1 cellular context compared by ENCODE assay signal in the genomic region with DNA sequence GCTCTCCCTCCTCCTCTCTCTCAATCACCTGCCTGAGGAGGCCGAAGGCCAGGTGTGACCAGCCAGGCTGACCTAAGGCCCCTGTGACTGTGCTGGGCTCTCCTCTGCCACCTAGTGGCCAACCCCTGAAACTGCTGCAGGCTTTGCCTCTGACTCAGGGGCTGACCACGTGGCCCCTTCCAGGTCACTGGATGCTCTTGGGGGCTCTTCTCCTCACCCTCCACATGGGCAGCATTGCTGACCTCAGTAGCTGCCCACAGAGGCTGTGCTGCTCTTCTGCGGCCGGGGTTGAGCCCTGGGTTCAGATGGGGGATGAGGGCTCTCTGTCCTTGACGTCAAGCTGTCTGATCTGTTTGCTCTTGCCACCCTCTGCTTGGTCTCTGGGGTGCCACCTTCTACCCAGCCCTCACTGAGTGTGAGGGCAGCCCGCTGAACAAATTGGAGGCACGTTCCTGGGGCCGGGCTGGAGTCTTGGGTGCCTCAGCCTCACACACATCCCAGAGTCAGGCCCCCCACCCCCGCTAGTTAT.
TF ChIP-seq lines count a peak whose summit lies in the region.

No MANE protein-coding gene starts in this region.

TF ChIP-seq in GM23338, 12 proteins besides CTCF, POLR2A, EP300 and RAD21 (continued from another document):
- TF ChIP-seq, protein P1, sequence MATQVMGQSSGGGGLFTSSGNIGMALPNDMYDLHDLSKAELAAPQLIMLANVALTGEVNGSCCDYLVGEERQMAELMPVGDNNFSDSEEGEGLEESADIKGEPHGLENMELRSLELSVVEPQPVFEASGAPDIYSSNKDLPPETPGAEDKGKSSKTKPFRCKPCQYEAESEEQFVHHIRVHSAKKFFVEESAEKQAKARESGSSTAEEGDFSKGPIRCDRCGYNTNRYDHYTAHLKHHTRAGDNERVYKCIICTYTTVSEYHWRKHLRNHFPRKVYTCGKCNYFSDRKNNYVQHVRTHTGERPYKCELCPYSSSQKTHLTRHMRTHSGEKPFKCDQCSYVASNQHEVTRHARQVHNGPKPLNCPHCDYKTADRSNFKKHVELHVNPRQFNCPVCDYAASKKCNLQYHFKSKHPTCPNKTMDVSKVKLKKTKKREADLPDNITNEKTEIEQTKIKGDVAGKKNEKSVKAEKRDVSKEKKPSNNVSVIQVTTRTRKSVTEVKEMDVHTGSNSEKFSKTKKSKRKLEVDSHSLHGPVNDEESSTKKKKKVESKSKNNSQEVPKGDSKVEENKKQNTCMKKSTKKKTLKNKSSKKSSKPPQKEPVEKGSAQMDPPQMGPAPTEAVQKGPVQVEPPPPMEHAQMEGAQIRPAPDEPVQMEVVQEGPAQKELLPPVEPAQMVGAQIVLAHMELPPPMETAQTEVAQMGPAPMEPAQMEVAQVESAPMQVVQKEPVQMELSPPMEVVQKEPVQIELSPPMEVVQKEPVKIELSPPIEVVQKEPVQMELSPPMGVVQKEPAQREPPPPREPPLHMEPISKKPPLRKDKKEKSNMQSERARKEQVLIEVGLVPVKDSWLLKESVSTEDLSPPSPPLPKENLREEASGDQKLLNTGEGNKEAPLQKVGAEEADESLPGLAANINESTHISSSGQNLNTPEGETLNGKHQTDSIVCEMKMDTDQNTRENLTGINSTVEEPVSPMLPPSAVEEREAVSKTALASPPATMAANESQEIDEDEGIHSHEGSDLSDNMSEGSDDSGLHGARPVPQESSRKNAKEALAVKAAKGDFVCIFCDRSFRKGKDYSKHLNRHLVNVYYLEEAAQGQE (IDR thresholded peaks at IDR 0.05; ENCODE audit: unreplicated experiment) = no peak
- no peak for TF ChIP-seq EZH2 (IDR thresholded peaks at IDR 0.05; ENCODE audit: low read depth, unreplicated experiment)
